ENCODE assay signal across 3 cellular contexts in the genomic region with DNA sequence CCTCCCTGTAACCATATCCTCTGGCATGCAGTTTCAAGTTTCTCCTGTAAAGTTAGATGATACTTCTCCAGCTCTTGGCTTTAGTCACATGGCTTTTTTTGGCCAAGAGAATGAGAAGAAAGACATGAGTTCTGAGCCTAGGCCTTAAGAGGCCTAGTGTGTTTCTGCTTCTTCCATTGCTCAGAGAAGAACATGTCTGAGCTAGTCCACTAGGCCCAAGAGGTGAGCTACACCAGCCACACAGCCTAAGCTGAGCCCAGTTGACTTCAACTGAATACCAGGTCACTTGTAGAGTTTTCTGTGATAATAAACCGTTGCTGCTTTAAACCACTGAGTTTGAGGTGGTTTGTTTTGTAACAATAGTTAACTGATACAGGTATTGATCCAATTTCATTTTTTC.
TF ChIP-seq lines count a peak whose summit lies in the region.

No MANE protein-coding gene starts in this region.

TF ChIP-seq in A549, 52 proteins besides CTCF, POLR2A, EP300 and RAD21 (continued from another document):
- TF ChIP-seq, protein P1, sequence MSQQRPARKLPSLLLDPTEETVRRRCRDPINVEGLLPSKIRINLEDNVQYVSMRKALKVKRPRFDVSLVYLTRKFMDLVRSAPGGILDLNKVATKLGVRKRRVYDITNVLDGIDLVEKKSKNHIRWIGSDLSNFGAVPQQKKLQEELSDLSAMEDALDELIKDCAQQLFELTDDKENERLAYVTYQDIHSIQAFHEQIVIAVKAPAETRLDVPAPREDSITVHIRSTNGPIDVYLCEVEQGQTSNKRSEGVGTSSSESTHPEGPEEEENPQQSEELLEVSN (IDR thresholded peaks at IDR 0.05; ENCODE audit: borderline replicate concordance, low read depth) = no peak
- TF ChIP-seq MAFK (IDR thresholded peaks at IDR 0.05; ENCODE audit: partially characterized antibody) (no peak), JUNB (IDR thresholded peaks at IDR 0.05) (no peak), ZFP36 (IDR thresholded peaks at IDR 0.05; ENCODE audit: borderline replicate concordance, partially characterized antibody) (no peak), TFCP2L1 (CRISPR knock-in tag; IDR thresholded peaks at IDR 0.05) (no peak), HOXB13 (CRISPR knock-in tag; IDR thresholded peaks at IDR 0.05; ENCODE audit: low read depth) (no peak), CHD4 (IDR thresholded peaks at IDR 0.05; ENCODE audit: borderline replicate concordance) (no peak), HEYL (CRISPR knock-in tag; IDR thresholded peaks at IDR 0.05) (no peak), RARB (CRISPR knock-in tag; IDR thresholded peaks at IDR 0.05) (no peak), POLR2AphosphoS2 (conservative IDR thresholded peaks at IDR 0.05; ENCODE audit: low read length) (no peak), NPAS2 (CRISPR knock-in tag; IDR thresholded peaks at IDR 0.05; ENCODE audit: borderline replicate concordance) (no peak), MYC (IDR thresholded peaks at IDR 0.05; ENCODE audit: borderline replicate concordance, low read length) (no peak)
- TF ChIP-seq, protein P2, sequence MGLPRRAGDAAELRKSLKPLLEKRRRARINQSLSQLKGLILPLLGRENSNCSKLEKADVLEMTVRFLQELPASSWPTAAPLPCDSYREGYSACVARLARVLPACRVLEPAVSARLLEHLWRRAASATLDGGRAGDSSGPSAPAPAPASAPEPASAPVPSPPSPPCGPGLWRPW (IDR thresholded peaks at IDR 0.05) = no peak
- TF ChIP-seq, protein P3, sequence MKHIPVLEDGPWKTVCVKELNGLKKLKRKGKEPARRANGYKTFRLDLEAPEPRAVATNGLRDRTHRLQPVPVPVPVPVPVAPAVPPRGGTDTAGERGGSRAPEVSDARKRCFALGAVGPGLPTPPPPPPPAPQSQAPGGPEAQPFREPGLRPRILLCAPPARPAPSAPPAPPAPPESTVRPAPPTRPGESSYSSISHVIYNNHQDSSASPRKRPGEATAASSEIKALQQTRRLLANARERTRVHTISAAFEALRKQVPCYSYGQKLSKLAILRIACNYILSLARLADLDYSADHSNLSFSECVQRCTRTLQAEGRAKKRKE (CRISPR knock-in tag; IDR thresholded peaks at IDR 0.05; ENCODE audit: low read depth) = no peak

TF ChIP-seq in GM23338, 12 proteins besides CTCF, POLR2A, EP300 and RAD21 (continued from another document and continues in another):
- TF ChIP-seq, protein P4, sequence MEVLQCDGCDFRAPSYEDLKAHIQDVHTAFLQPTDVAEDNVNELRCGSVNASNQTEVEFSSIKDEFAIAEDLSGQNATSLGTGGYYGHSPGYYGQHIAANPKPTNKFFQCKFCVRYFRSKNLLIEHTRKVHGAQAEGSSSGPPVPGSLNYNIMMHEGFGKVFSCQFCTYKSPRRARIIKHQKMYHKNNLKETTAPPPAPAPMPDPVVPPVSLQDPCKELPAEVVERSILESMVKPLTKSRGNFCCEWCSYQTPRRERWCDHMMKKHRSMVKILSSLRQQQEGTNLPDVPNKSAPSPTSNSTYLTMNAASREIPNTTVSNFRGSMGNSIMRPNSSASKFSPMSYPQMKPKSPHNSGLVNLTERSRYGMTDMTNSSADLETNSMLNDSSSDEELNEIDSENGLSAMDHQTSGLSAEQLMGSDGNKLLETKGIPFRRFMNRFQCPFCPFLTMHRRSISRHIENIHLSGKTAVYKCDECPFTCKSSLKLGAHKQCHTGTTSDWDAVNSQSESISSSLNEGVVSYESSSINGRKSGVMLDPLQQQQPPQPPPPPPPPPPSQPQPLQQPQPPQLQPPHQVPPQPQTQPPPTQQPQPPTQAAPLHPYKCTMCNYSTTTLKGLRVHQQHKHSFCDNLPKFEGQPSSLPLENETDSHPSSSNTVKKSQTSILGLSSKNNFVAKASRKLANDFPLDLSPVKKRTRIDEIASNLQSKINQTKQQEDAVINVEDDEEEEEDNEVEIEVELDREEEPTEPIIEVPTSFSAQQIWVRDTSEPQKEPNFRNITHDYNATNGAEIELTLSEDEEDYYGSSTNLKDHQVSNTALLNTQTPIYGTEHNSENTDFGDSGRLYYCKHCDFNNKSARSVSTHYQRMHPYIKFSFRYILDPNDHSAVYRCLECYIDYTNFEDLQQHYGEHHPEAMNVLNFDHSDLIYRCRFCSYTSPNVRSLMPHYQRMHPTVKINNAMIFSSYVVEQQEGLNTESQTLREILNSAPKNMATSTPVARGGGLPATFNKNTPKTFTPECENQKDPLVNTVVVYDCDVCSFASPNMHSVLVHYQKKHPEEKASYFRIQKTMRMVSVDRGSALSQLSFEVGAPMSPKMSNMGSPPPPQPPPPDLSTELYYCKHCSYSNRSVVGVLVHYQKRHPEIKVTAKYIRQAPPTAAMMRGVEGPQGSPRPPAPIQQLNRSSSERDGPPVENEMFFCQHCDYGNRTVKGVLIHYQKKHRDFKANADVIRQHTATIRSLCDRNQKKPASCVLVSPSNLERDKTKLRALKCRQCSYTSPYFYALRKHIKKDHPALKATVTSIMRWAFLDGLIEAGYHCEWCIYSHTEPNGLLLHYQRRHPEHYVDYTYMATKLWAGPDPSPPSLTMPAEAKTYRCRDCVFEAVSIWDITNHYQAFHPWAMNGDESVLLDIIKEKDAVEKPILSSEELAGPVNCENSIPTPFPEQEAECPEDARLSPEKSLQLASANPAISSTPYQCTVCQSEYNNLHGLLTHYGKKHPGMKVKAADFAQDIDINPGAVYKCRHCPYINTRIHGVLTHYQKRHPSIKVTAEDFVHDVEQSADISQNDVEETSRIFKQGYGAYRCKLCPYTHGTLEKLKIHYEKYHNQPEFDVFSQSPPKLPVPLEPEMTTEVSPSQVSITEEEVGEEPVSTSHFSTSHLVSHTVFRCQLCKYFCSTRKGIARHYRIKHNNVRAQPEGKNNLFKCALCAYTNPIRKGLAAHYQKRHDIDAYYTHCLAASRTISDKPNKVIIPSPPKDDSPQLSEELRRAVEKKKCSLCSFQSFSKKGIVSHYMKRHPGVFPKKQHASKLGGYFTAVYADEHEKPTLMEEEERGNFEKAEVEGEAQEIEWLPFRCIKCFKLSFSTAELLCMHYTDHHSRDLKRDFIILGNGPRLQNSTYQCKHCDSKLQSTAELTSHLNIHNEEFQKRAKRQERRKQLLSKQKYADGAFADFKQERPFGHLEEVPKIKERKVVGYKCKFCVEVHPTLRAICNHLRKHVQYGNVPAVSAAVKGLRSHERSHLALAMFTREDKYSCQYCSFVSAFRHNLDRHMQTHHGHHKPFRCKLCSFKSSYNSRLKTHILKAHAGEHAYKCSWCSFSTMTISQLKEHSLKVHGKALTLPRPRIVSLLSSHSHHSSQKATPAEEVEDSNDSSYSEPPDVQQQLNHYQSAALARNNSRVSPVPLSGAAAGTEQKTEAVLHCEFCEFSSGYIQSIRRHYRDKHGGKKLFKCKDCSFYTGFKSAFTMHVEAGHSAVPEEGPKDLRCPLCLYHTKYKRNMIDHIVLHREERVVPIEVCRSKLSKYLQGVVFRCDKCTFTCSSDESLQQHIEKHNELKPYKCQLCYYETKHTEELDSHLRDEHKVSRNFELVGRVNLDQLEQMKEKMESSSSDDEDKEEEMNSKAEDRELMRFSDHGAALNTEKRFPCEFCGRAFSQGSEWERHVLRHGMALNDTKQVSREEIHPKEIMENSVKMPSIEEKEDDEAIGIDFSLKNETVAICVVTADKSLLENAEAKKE (CRISPR knock-in tag; IDR thresholded peaks at IDR 0.05) = no peak
- TF ChIP-seq, protein P5, sequence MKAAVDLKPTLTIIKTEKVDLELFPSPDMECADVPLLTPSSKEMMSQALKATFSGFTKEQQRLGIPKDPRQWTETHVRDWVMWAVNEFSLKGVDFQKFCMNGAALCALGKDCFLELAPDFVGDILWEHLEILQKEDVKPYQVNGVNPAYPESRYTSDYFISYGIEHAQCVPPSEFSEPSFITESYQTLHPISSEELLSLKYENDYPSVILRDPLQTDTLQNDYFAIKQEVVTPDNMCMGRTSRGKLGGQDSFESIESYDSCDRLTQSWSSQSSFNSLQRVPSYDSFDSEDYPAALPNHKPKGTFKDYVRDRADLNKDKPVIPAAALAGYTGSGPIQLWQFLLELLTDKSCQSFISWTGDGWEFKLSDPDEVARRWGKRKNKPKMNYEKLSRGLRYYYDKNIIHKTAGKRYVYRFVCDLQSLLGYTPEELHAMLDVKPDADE (IDR thresholded peaks at IDR 0.05) = no peak
- no peak for TF ChIP-seq ZNF331 (CRISPR knock-in tag; IDR thresholded peaks at IDR 0.05; ENCODE audit: low read depth)

TF ChIP-seq in WTC11, 78 proteins besides CTCF, POLR2A, EP300 and RAD21 (continued from another document and continues in another):
- TF ChIP-seq, protein P6, sequence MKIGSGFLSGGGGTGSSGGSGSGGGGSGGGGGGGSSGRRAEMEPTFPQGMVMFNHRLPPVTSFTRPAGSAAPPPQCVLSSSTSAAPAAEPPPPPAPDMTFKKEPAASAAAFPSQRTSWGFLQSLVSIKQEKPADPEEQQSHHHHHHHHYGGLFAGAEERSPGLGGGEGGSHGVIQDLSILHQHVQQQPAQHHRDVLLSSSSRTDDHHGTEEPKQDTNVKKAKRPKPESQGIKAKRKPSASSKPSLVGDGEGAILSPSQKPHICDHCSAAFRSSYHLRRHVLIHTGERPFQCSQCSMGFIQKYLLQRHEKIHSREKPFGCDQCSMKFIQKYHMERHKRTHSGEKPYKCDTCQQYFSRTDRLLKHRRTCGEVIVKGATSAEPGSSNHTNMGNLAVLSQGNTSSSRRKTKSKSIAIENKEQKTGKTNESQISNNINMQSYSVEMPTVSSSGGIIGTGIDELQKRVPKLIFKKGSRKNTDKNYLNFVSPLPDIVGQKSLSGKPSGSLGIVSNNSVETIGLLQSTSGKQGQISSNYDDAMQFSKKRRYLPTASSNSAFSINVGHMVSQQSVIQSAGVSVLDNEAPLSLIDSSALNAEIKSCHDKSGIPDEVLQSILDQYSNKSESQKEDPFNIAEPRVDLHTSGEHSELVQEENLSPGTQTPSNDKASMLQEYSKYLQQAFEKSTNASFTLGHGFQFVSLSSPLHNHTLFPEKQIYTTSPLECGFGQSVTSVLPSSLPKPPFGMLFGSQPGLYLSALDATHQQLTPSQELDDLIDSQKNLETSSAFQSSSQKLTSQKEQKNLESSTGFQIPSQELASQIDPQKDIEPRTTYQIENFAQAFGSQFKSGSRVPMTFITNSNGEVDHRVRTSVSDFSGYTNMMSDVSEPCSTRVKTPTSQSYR (CRISPR knock-in tag; IDR thresholded peaks at IDR 0.05) = no peak
- TF ChIP-seq, protein P7, sequence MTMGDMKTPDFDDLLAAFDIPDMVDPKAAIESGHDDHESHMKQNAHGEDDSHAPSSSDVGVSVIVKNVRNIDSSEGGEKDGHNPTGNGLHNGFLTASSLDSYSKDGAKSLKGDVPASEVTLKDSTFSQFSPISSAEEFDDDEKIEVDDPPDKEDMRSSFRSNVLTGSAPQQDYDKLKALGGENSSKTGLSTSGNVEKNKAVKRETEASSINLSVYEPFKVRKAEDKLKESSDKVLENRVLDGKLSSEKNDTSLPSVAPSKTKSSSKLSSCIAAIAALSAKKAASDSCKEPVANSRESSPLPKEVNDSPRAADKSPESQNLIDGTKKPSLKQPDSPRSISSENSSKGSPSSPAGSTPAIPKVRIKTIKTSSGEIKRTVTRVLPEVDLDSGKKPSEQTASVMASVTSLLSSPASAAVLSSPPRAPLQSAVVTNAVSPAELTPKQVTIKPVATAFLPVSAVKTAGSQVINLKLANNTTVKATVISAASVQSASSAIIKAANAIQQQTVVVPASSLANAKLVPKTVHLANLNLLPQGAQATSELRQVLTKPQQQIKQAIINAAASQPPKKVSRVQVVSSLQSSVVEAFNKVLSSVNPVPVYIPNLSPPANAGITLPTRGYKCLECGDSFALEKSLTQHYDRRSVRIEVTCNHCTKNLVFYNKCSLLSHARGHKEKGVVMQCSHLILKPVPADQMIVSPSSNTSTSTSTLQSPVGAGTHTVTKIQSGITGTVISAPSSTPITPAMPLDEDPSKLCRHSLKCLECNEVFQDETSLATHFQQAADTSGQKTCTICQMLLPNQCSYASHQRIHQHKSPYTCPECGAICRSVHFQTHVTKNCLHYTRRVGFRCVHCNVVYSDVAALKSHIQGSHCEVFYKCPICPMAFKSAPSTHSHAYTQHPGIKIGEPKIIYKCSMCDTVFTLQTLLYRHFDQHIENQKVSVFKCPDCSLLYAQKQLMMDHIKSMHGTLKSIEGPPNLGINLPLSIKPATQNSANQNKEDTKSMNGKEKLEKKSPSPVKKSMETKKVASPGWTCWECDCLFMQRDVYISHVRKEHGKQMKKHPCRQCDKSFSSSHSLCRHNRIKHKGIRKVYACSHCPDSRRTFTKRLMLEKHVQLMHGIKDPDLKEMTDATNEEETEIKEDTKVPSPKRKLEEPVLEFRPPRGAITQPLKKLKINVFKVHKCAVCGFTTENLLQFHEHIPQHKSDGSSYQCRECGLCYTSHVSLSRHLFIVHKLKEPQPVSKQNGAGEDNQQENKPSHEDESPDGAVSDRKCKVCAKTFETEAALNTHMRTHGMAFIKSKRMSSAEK (CRISPR knock-in tag; IDR thresholded peaks at IDR 0.05; ENCODE audit: borderline replicate concordance) = no peak
- TF ChIP-seq, protein P8, sequence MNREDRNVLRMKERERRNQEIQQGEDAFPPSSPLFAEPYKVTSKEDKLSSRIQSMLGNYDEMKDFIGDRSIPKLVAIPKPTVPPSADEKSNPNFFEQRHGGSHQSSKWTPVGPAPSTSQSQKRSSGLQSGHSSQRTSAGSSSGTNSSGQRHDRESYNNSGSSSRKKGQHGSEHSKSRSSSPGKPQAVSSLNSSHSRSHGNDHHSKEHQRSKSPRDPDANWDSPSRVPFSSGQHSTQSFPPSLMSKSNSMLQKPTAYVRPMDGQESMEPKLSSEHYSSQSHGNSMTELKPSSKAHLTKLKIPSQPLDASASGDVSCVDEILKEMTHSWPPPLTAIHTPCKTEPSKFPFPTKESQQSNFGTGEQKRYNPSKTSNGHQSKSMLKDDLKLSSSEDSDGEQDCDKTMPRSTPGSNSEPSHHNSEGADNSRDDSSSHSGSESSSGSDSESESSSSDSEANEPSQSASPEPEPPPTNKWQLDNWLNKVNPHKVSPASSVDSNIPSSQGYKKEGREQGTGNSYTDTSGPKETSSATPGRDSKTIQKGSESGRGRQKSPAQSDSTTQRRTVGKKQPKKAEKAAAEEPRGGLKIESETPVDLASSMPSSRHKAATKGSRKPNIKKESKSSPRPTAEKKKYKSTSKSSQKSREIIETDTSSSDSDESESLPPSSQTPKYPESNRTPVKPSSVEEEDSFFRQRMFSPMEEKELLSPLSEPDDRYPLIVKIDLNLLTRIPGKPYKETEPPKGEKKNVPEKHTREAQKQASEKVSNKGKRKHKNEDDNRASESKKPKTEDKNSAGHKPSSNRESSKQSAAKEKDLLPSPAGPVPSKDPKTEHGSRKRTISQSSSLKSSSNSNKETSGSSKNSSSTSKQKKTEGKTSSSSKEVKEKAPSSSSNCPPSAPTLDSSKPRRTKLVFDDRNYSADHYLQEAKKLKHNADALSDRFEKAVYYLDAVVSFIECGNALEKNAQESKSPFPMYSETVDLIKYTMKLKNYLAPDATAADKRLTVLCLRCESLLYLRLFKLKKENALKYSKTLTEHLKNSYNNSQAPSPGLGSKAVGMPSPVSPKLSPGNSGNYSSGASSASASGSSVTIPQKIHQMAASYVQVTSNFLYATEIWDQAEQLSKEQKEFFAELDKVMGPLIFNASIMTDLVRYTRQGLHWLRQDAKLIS (CRISPR knock-in tag; IDR thresholded peaks at IDR 0.05; ENCODE audit: borderline replicate concordance) = no peak
- TF ChIP-seq, protein P9, sequence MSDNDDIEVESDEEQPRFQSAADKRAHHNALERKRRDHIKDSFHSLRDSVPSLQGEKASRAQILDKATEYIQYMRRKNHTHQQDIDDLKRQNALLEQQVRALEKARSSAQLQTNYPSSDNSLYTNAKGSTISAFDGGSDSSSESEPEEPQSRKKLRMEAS (CRISPR knock-in tag; IDR thresholded peaks at IDR 0.05) = no peak
- TF ChIP-seq OVOL2 (CRISPR knock-in tag; IDR thresholded peaks at IDR 0.05; ENCODE audit: borderline replicate concordance) = no peak
- no peak for TF ChIP-seq SOX15 (CRISPR knock-in tag; IDR thresholded peaks at IDR 0.05)
- no peak for TF ChIP-seq JUN (CRISPR knock-in tag; IDR thresholded peaks at IDR 0.05)
- TF ChIP-seq ZNF317 (CRISPR knock-in tag; IDR thresholded peaks at IDR 0.05; ENCODE audit: borderline replicate concordance, low read depth) = no peak
- no peak for TF ChIP-seq ELF4 (CRISPR knock-in tag; IDR thresholded peaks at IDR 0.05; ENCODE audit: low read depth)
- TF ChIP-seq, protein P10, sequence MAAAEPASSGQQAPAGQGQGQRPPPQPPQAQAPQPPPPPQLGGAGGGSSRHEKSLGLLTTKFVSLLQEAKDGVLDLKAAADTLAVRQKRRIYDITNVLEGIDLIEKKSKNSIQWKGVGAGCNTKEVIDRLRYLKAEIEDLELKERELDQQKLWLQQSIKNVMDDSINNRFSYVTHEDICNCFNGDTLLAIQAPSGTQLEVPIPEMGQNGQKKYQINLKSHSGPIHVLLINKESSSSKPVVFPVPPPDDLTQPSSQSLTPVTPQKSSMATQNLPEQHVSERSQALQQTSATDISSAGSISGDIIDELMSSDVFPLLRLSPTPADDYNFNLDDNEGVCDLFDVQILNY (CRISPR knock-in tag; IDR thresholded peaks at IDR 0.05) = no peak
